ENCODE assay signal across 25 cellular contexts in the genomic region with DNA sequence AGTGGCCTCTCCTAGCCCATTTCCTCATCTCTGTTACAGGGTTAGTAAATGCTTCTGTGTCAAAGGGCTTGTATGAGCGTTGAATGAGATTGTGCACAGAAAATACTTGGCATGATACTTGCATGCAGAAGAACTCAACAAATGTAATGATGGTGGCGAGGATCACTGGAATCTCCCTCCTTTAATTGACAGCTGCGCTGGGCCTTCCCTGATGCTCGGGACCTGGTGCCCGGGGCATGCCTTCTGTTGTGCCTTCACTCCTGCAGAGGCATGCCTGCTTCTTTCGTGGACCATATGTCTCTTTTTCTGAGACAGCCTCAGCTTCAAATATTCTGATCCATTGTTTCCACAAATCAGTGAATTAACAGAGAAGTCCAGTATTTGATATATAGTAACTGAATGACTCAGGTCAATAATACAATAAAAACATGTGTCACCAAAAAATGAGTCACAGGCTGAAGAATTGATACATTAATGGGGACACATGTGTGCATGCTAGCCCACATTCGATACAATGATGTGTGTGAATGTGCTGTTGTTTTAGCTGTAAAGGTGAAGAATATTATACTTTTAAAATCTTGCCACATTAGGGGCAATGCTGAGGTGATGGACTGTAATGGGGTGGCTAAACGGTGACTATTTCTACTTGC.
DNase-seq lines count a peak whose midpoint lies in the region; FAIRE-seq and TF ChIP-seq lines count a peak whose summit lies in the region.
"Had no signal": no experiment of that assay in that cellular context is flagged by ENCODE, and none has a peak within 500 bp of the region (broad histone marks: within the 10 kb centered on the region; RNA-seq: fewer than 3 reads in every experiment).

No MANE protein-coding gene starts in this region.

- H3K27me3 Mint-ChIP-seq in nephron progenitor cell (ENCODE audit: low read depth, poor library complexity), result no peaks in the 10 kb centered on the region
- H3K27me3 Mint-ChIP-seq: activated CD8-positive, alpha-beta memory T cell treated with anti-CD3 and anti-CD28 coated beads, Interleukin-2, amount 10 ng/mL, durations not matched to agents 7 days and 5 days; activated naive CD8-positive, alpha-beta T cell treated with anti-CD3 and anti-CD28 coated beads for 36 hours; stimulated activated naive B cell treated with anti-CD40 and anti-IgM and Interleukin-4, amounts not matched to agents 10 μg/mL and 1 μg/mL and 100 μg/mL, for 72 hours had no signal

- no peaks in the 10 kb centered on the region for H3K36me3 Mint-ChIP-seq in nephron progenitor cell (ENCODE audit: low read depth)
- H3K36me3 Mint-ChIP-seq: activated CD8-positive, alpha-beta memory T cell treated with anti-CD3 and anti-CD28 coated beads, Interleukin-2, amount 10 ng/mL, durations not matched to agents 7 days and 5 days; activated naive CD8-positive, alpha-beta T cell treated with anti-CD3 and anti-CD28 coated beads for 36 hours; CD14-positive monocyte; natural killer cell; stimulated activated naive B cell treated with anti-CD40 and anti-IgM and Interleukin-4, amounts not matched to agents 10 μg/mL and 1 μg/mL and 100 μg/mL, for 72 hours had no signal

- H3K4me1 Mint-ChIP-seq in nephron progenitor cell, result peaks cover 29% of the 10 kb centered on the region
- H3K4me1 Mint-ChIP-seq: activated CD8-positive, alpha-beta memory T cell treated with anti-CD3 and anti-CD28 coated beads, Interleukin-2, amount 10 ng/mL, durations not matched to agents 7 days and 5 days; activated naive CD8-positive, alpha-beta T cell treated with anti-CD3 and anti-CD28 coated beads for 36 hours; GM23338; natural killer cell had no signal

- H3K27ac Mint-ChIP-seq in nephron progenitor cell, result peak overlapping the region; percentile 25
- H3K27ac Mint-ChIP-seq: activated CD8-positive, alpha-beta memory T cell treated with anti-CD3 and anti-CD28 coated beads, Interleukin-2, amount 10 ng/mL, durations not matched to agents 7 days and 5 days; activated naive CD8-positive, alpha-beta T cell treated with anti-CD3 and anti-CD28 coated beads for 36 hours; activated T-helper 1 cell treated with anti-CD3 and anti-CD28 coated beads, Interleukin-12 subunit alpha, Interleukin-12 subunit beta, Interleukin-2, Interleukin-4 antibody, amounts not matched to agents 30 ng/mL and 10 ng/mL and 1 ng/mL, durations not matched to agents 14 hours and 24 hours and 36 hours; CD14-positive monocyte; GM23338; natural killer cell; stimulated activated naive B cell treated with anti-CD40 and anti-IgM and Interleukin-4, amounts not matched to agents 10 μg/mL and 1 μg/mL and 100 μg/mL, for 72 hours had no signal

- no peak for TF ChIP-seq CTCF in nephron progenitor cell (IDR thresholded peaks at IDR 0.05)

- no peak overlapping the region for H3K4me3 Mint-ChIP-seq in nephron progenitor cell
- H3K4me3 Mint-ChIP-seq: activated CD8-positive, alpha-beta memory T cell treated with anti-CD3 and anti-CD28 coated beads, Interleukin-2, amount 10 ng/mL, durations not matched to agents 7 days and 5 days; activated naive CD8-positive, alpha-beta T cell treated with anti-CD3 and anti-CD28 coated beads for 36 hours; activated T-helper 1 cell treated with anti-CD3 and anti-CD28 coated beads, Interleukin-12 subunit alpha, Interleukin-12 subunit beta, Interleukin-2, Interleukin-4 antibody, amounts not matched to agents 30 ng/mL and 10 ng/mL and 1 ng/mL, durations not matched to agents 14 hours and 24 hours and 36 hours; CD14-positive monocyte; GM23338; natural killer cell; stimulated activated naive B cell treated with anti-CD40 and anti-IgM and Interleukin-4, amounts not matched to agents 10 μg/mL and 1 μg/mL and 100 μg/mL, for 72 hours had no signal

- DNase-seq in GM12891 (ENCODE audit: insufficient read length, low spot score) (no peak), NCI-H2171 treated with DMSO at 0.1 percent for 48 hours (lab: John Stamatoyannopoulos, UW) (peak; percentile 91), cerebellum (ENCODE audit: low spot score) (peak; percentile 73), nephron progenitor cell (no peak), HK-2 (ENCODE audit: unreplicated experiment) (no peak), NCI-H1436 (lab: John Stamatoyannopoulos, UW) (no peak)
- DNase-seq in activated CD8-positive, alpha-beta memory T cell treated with anti-CD3 and anti-CD28 coated beads for 24 hours, result no peak
- DNase-seq in stimulated activated naive CD4-positive, alpha-beta T cell (lab: John Stamatoyannopoulos, UW), result no peak
- DNase-seq: activated CD8-positive, alpha-beta memory T cell treated with anti-CD3 and anti-CD28 coated beads, Interleukin-2, amount 10 ng/mL, durations not matched to agents 7 days and 5 days; activated naive CD8-positive, alpha-beta T cell treated with anti-CD3 and anti-CD28 coated beads for 36 hours; gastrocnemius medialis; Karpas-422; left cardiac atrium; natural killer cell; NCI-H1092 treated with DMSO at 0.1 percent for 48 hours; NCI-H526 treated with DMSO at 0.1 percent for 48 hours; posterior cingulate gyrus; stimulated activated CD4-positive, alpha-beta T cell treated with anti-CD3 and anti-CD28 coated beads, Interleukin-2, amount 100 ng/mL, for 24 hours; stimulated activated naive B cell treated with anti-CD40 and anti-IgM and Interleukin-4, amounts not matched to agents 10 μg/mL and 1 μg/mL and 100 μg/mL, for 72 hours; tibial artery had no signal

- FAIRE-seq in GM12891 (lab: Jason Lieb, UNC), result peak; percentile 31
- FAIRE-seq: GM12878, HTR-8/SVneo had no signal

- no peaks in the 10 kb centered on the region for H3K9me3 Mint-ChIP-seq in nephron progenitor cell
- H3K9me3 Mint-ChIP-seq: activated naive CD8-positive, alpha-beta T cell treated with anti-CD3 and anti-CD28 coated beads for 36 hours; activated T-helper 1 cell treated with anti-CD3 and anti-CD28 coated beads, Interleukin-12 subunit alpha, Interleukin-12 subunit beta, Interleukin-2, Interleukin-4 antibody, amounts not matched to agents 30 ng/mL and 10 ng/mL and 1 ng/mL, durations not matched to agents 14 hours and 24 hours and 36 hours; GM23338; natural killer cell; stimulated activated naive B cell treated with anti-CD40 and anti-IgM and Interleukin-4, amounts not matched to agents 10 μg/mL and 1 μg/mL and 100 μg/mL, for 72 hours had no signal

- TF ChIP-seq POLR2A in GM12891 (IDR thresholded peaks at IDR 0.05; ENCODE audit: low read depth, low read length), result no peak

TF ChIP-seq in GM12891, 5 proteins besides CTCF, POLR2A, EP300 and RAD21:
- TF ChIP-seq POU2F2 (IDR thresholded peaks at IDR 0.05; ENCODE audit: low read depth, low read length), result no peak
- no peak for TF ChIP-seq SPI1 (IDR thresholded peaks at IDR 0.05; ENCODE audit: low read depth, low read length)
- TF ChIP-seq PAX5 (IDR thresholded peaks at IDR 0.05; ENCODE audit: insufficient read depth, low read length, severe bottlenecking), result no peak
- no peak for TF ChIP-seq POLR2AphosphoS5 (IDR thresholded peaks at IDR 0.05; ENCODE audit: low read depth, low read length)
- no peak for TF ChIP-seq TAF1 (IDR thresholded peaks at IDR 0.05; ENCODE audit: low read depth, low read length)
TF ChIP-seq in GM12891: peak in this region for 0.

Comparison
In these comparisons a context has a peak if more than half of its experiments do, and no peak if none do; other contexts are left out.
1. DNase-seq: peak in NCI-H2171 treated with DMSO at 0.1 percent for 48 hours (single experiment) and cerebellum (single experiment); none in GM12891 (single experiment), nephron progenitor cell (single experiment), HK-2 (single experiment), activated CD8-positive, alpha-beta memory T cell treated with anti-CD3 and anti-CD28 coated beads for 24 hours (single experiment), stimulated activated naive CD4-positive, alpha-beta T cell (0 of 6) and NCI-H1436 (single experiment).